1 cellular context compared by ENCODE assay signal in genomic region chr18:79480171-79480981, GRCh38.
TF ChIP-seq lines count a peak whose summit lies in the region.

No MANE protein-coding gene starts in this region.

TF ChIP-seq in H1, 55 proteins besides CTCF, POLR2A, EP300 and RAD21 (continued from another document):
- TF ChIP-seq SP2 (IDR thresholded peaks at IDR 0.05; ENCODE audit: low read length) (no peak), KDM5A (IDR thresholded peaks at IDR 0.05; ENCODE audit: low read length) (no peak), SUZ12 (IDR thresholded peaks at IDR 0.05; ENCODE audit: low read length) (no peak), BACH1 (IDR thresholded peaks at IDR 0.05; ENCODE audit: low read length) (no peak), CBX5 (IDR thresholded peaks at IDR 0.05; ENCODE audit: low read depth, low read length) (no peak), SRF (IDR thresholded peaks at IDR 0.05; ENCODE audit: low read depth, low read length) (no peak)
